ENCODE assay signal across 7 cellular contexts in the genomic region with DNA sequence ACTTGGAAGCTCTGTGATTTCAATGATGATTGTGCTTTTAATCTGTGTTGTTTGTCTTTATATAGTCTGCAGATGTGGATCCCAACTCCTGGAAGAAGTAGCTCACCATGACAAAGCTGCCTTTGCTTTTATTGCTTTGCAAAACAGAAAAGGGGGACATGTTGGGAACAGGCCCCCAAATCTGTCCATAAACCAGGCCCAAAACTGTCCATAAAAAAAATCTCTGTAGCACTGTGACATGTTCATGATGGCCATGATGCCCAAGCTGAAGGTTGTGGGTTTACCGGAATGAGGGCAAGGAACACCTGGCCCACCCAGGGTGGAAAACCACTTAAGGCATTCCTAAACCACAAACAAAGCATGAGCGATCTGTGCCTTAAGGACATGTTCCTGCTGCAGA. TPM values are rescaled to one million over a fixed set of nuclear protein-coding genes. Genes with fewer than 3 reads are reported as not detected.
"Had no signal": no experiment of that assay in that cellular context is flagged by ENCODE, and none has a peak within 500 bp of the region (broad histone marks: within the 10 kb centered on the region; RNA-seq: fewer than 3 reads in every experiment).

No MANE protein-coding gene starts in this region.

RNA-seq across cellular contexts. Expression of gene ADH1C, which starts 19.9 kb away (rescaled TPM):
- total RNA-seq: lung microvascular endothelial cell; mononuclear cell; myocyte; naive thymus-derived CD4-positive, alpha-beta T cell had no signal
- polyA plus RNA-seq: immature natural killer cell; naive thymus-derived CD4-positive, alpha-beta T cell had no signal

RNA-seq across cellular contexts. Expression of gene ADH1B, which starts 51.3 kb away (rescaled TPM):
- total RNA-seq: mesothelial cell of epicardium; mononuclear cell; myocyte; naive thymus-derived CD4-positive, alpha-beta T cell had no signal
- polyA plus RNA-seq: immature natural killer cell; keratinocyte; naive thymus-derived CD4-positive, alpha-beta T cell had no signal
